Comparison of ENCODE assay signal across 8 cellular contexts in the genomic region with DNA sequence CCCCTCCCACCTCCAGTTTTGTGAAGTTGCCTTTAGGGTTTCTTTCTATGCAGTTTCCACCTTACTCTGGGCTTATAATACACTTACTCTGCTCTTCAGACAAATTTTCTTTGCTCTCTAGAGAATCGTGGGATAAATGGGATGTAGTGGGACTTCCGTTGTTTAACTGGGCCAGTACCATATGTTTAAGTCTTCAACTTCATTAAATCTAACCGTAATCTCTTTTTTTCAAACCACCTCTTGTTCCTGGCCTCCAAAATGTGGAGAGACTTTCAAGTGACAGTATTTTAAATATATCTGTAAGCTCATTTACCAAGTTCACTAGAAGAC. TPM values are rescaled to one million over a fixed set of nuclear protein-coding genes. Genes with fewer than 3 reads are reported as not detected.
A peak's percentile ranks its signal among the peaks of the same experiment; 100 is the strongest.
DNase-seq lines count a peak whose midpoint lies in the region; ATAC-seq and TF ChIP-seq lines count a peak whose summit lies in the region.

No MANE protein-coding gene starts in this region.

- peaks cover 37% of the 10 kb centered on the region for H3K36me3 Mint-ChIP-seq in stimulated activated naive CD8-positive, alpha-beta T cell treated with anti-CD3 and anti-CD28 coated beads, Interleukin-15, Interleukin-2, amounts not matched to agents 100 ng/mL and 50 ng/mL, for 24 hours (ENCODE audit: low read depth)

- H3K4me3 ChIP-seq in astrocyte of the cerebellum (ENCODE audit: low read depth, low read length) = peak overlapping the region; percentile 67
- H3K4me3 ChIP-seq in lung = peak overlapping the region; percentile 99

- peaks cover 41% of the 10 kb centered on the region for H3K4me1 Mint-ChIP-seq in stimulated activated naive CD8-positive, alpha-beta T cell treated with anti-CD3 and anti-CD28 coated beads, Interleukin-15, Interleukin-2, amounts not matched to agents 100 ng/mL and 50 ng/mL, for 24 hours (ENCODE audit: low read depth)

- H3K27me3 ChIP-seq in lung (ENCODE audit: control insufficient read depth, insufficient read depth) = no peaks in the 10 kb centered on the region

- no peaks in the 10 kb centered on the region for H3K9me3 ChIP-seq in lung (ENCODE audit: control insufficient read depth in 2 of 2, insufficient read depth in 1 of 2, low read length in 1 of 2)

- in situ Hi-C loops in astrocyte of the cerebellum (cut with HindIII; ENCODE audit: low sequenced_read_pairs) = no loop called here

- H3K27ac ChIP-seq in lung (ENCODE audit: low read depth in 1 of 2, low read length in 1 of 2) = peak overlapping the region; percentile 96

- peaks cover 2 to 12% of the 10 kb centered on the region in 2 donors for H3K4me1 ChIP-seq in lung (ENCODE audit: control insufficient read depth in 2 of 2, insufficient read depth in 2 of 2, low read length in 2 of 2)

- CTCF ChIA-PET in GM10248 (lab: Yijun Ruan, JAX) = no interaction called here

- no peaks in the 10 kb centered on the region for H3K27me3 Mint-ChIP-seq in stimulated activated naive CD8-positive, alpha-beta T cell treated with anti-CD3 and anti-CD28 coated beads, Interleukin-15, Interleukin-2, amounts not matched to agents 100 ng/mL and 50 ng/mL, for 24 hours

- DNase-seq in stimulated activated naive CD8-positive, alpha-beta T cell treated with anti-CD3 and anti-CD28 coated beads, Interleukin-15, Interleukin-2, amounts not matched to agents 100 U/mL and 50 U/mL, for 24 hours = no peak
- DNase-seq in astrocyte of the cerebellum (ENCODE audit: low read depth) = no peak
- DNase-seq in lung (ENCODE audit: low spot score) = no peak
- no peak for DNase-seq in GM10248 (ENCODE audit: extremely low spot score)
- no peak for DNase-seq in NCI-H2107 (lab: John Stamatoyannopoulos, UW)
- DNase-seq in GM19238 (ENCODE audit: insufficient read length, low spot score) = no peak
- no peak for DNase-seq in omental fat pad (ENCODE audit: low spot score)

- POLR2A ChIA-PET in GM10248 (lab: Yijun Ruan, JAX) = no interaction called here

- H3K36me3 ChIP-seq in lung (ENCODE audit: control insufficient read depth in 2 of 2, insufficient read depth in 2 of 2, low read length in 2 of 2) = peaks cover 0 to 6% of the 10 kb centered on the region in 2 donors

- H3K9me3 Mint-ChIP-seq in stimulated activated naive CD8-positive, alpha-beta T cell treated with anti-CD3 and anti-CD28 coated beads, Interleukin-15, Interleukin-2, amounts not matched to agents 100 ng/mL and 50 ng/mL, for 24 hours = no peaks in the 10 kb centered on the region

- no peak for ATAC-seq in stimulated activated naive CD8-positive, alpha-beta T cell treated with anti-CD3 and anti-CD28 coated beads, Interleukin-15, Interleukin-2, amounts not matched to agents 100 U/mL and 50 U/mL, for 24 hours
- ATAC-seq in lung (ENCODE audit: insufficient read depth, low FRiP score) (no peak), omental fat pad (ENCODE audit: low FRiP score) (no peak)

- 4 to 6% methylated on average over 3 of the region's 3 CpGs for WGBS in lung, 2 donors

- H3K27ac Mint-ChIP-seq in stimulated activated naive CD8-positive, alpha-beta T cell treated with anti-CD3 and anti-CD28 coated beads, Interleukin-15, Interleukin-2, amounts not matched to agents 100 ng/mL and 50 ng/mL, for 24 hours = peak overlapping the region; percentile 99

- TF ChIP-seq CTCF in astrocyte of the cerebellum (IDR thresholded peaks at IDR 0.05; ENCODE audit: low read depth, low read length, missing control alignments) = no peak
- no peak for TF ChIP-seq CTCF in lung (IDR thresholded peaks at IDR 0.05; ENCODE audit: control extremely low read depth, extremely low read depth)
- TF ChIP-seq CTCF in GM10248 (IDR thresholded peaks at IDR 0.05; ENCODE audit: control extremely low read depth, extremely low read depth, low read depth, missing control alignments) = no peak
- TF ChIP-seq CTCF in omental fat pad (IDR thresholded peaks at IDR 0.05) = no peak

- H3K4me3 Mint-ChIP-seq in stimulated activated naive CD8-positive, alpha-beta T cell treated with anti-CD3 and anti-CD28 coated beads, Interleukin-15, Interleukin-2, amounts not matched to agents 100 ng/mL and 50 ng/mL, for 24 hours = peak overlapping the region; percentile 99

RNA-seq across cellular contexts. Expression of a gene that starts 23.9 kb away (rescaled TPM):
- total RNA-seq in lung (100 to 1,000 TPM in 1 of 2 donors, 10 to 100 TPM in 1; 84.8 to 137 TPM), omental fat pad (100 to 1,000 TPM; 106 to 170 (median 132) TPM)
- polyA plus RNA-seq in lung = 10 to 100 TPM; 26.7 to 38.6 TPM
